Comparison of ENCODE assay signal across 21 cellular contexts in the genomic region with DNA sequence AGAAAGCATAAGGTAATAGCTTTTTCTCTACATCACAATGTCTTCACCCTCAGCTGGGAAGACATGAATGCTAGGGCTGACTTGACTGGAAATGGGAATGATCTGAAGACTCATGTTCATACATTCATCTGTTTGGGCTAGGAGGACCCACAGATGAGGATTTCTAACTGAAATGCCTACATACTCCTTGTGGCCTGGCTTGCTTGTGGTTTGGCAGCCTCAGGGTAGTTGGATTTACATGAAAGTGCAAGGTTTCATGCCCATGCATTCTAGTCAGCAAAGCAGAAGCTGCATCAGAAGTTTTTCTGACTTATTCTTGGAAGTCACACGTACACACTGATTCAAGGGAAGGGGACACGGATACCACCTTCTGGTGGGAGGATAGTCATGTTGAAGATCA.
"Had no signal": no experiment of that assay in that cellular context is flagged by ENCODE, and none has a peak within 500 bp of the region (broad histone marks: within the 10 kb centered on the region; RNA-seq: fewer than 3 reads in every experiment).

No MANE protein-coding gene starts in this region.

- H3K27me3 Mint-ChIP-seq: activated CD8-positive, alpha-beta memory T cell treated with anti-CD3 and anti-CD28 coated beads, Interleukin-2, amount 10 ng/mL, durations not matched to agents 7 days and 5 days had no signal

- ATAC-seq: activated CD8-positive, alpha-beta memory T cell treated with anti-CD3 and anti-CD28 coated beads, Interleukin-2, amount 10 ng/mL, durations not matched to agents 7 days and 5 days; activated T-cell treated with anti-CD3 and anti-CD28 coated beads, Interleukin-2, amount 50 U/mL, for 4 hours; left colon; mucosa of descending colon; naive thymus-derived CD8-positive, alpha-beta T cell; right cardiac atrium had no signal

- DNase-seq: activated CD4-positive, alpha-beta T cell treated with anti-CD3 and anti-CD28 coated beads, Interleukin-2, amount 50 U/mL, for 4 hours; activated CD8-positive, alpha-beta memory T cell treated with anti-CD3 and anti-CD28 coated beads, Interleukin-2, amount 10 ng/mL, durations not matched to agents 7 days and 5 days; activated gamma-delta T cell; activated T-cell treated with anti-CD3 and anti-CD28 coated beads, Interleukin-2, amount 50 U/mL, for 4 hours; anterior cingulate cortex; central memory CD4-positive, alpha-beta T cell; effector CD8-positive, alpha-beta T cell; glutamatergic neuron; left colon; mucosa of descending colon; naive thymus-derived CD8-positive, alpha-beta T cell; posterior cingulate gyrus; right cardiac atrium; spleen; stimulated activated CD4-positive, alpha-beta T cell treated with anti-CD3 and anti-CD28 coated beads, Interleukin-2, amount 100 ng/mL, for 24 hours; stimulated activated naive CD4-positive, alpha-beta T cell had no signal

- H3K36me3 ChIP-seq: neutrophil, spleen had no signal

- H3K9me3 ChIP-seq: mucosa of descending colon, neutrophil had no signal

- H3K27me3 ChIP-seq: neutrophil, spleen had no signal

- H3K4me3 ChIP-seq: coronary artery, mucosa of descending colon, spleen had no signal

- H3K36me3 Mint-ChIP-seq: activated CD8-positive, alpha-beta memory T cell treated with anti-CD3 and anti-CD28 coated beads, Interleukin-2, amount 10 ng/mL, durations not matched to agents 7 days and 5 days; activated naive CD8-positive, alpha-beta T cell; type B pancreatic cell had no signal

- H3K27ac Mint-ChIP-seq: activated CD8-positive, alpha-beta memory T cell treated with anti-CD3 and anti-CD28 coated beads, Interleukin-2, amount 10 ng/mL, durations not matched to agents 7 days and 5 days; activated naive CD8-positive, alpha-beta T cell; naive thymus-derived CD8-positive, alpha-beta T cell; type B pancreatic cell had no signal

- H3K4me3 Mint-ChIP-seq: activated CD8-positive, alpha-beta memory T cell treated with anti-CD3 and anti-CD28 coated beads, Interleukin-2, amount 10 ng/mL, durations not matched to agents 7 days and 5 days; activated naive CD8-positive, alpha-beta T cell; activated T-cell treated with anti-CD3 and anti-CD28 coated beads, Interleukin-2, amount 50 U/mL, for 4 hours; naive thymus-derived CD8-positive, alpha-beta T cell; type B pancreatic cell had no signal

- H3K4me1 Mint-ChIP-seq: activated CD8-positive, alpha-beta memory T cell treated with anti-CD3 and anti-CD28 coated beads, Interleukin-2, amount 10 ng/mL, durations not matched to agents 7 days and 5 days; naive thymus-derived CD8-positive, alpha-beta T cell had no signal

- H3K27ac ChIP-seq: coronary artery, epithelial cell of prostate, neutrophil, spleen had no signal

- H3K4me1 ChIP-seq: spleen had no signal
